ENCODE assay signal across 23 cellular contexts in genomic region chr17:78499715-78500540, GRCh38.
"Had no signal": no experiment of that assay in that cellular context is flagged by ENCODE, and none has a peak within 500 bp of the region (broad histone marks: within the 10 kb centered on the region; RNA-seq: fewer than 3 reads in every experiment).

No MANE protein-coding gene starts in this region.

- H3K9ac ChIP-seq: neural progenitor cell had no signal

- DNase-seq: colonic mucosa; effector memory CD8-positive, alpha-beta T cell; hypothalamus; immature natural killer cell; left cardiac atrium; left lung; mesendoderm; midbrain; naive thymus-derived CD4-positive, alpha-beta T cell; nucleus accumbens; ovary; psoas muscle; spleen; stimulated activated CD4-positive, alpha-beta T cell treated with anti-CD3 and anti-CD28 coated beads, Interleukin-4, amount 100 ng/mL, for 4 hours; stimulated activated naive CD8-positive, alpha-beta T cell treated with anti-CD3 and anti-CD28 coated beads, Interleukin-15, Interleukin-2, amounts not matched to agents 100 U/mL and 50 U/mL, for 24 hours; transverse colon had no signal

- FAIRE-seq: frontal cortex had no signal

- H3K27ac ChIP-seq: colonic mucosa, left lung, neural progenitor cell, ovary, psoas muscle, spleen, suprapubic skin, transverse colon, vagina had no signal

- H3K27ac Mint-ChIP-seq: effector memory CD8-positive, alpha-beta T cell; immature natural killer cell; nephron; neural progenitor cell; stimulated activated memory B cell treated with anti-CD40 and anti-IgM and Interleukin-4, amounts not matched to agents 10 μg/mL and 1 μg/mL and 100 μg/mL, for 72 hours had no signal

- H3K4me3 Mint-ChIP-seq: effector memory CD8-positive, alpha-beta T cell; immature natural killer cell; naive thymus-derived CD4-positive, alpha-beta T cell; nephron; neural progenitor cell; stimulated activated memory B cell treated with anti-CD40 and anti-IgM and Interleukin-4, amounts not matched to agents 10 μg/mL and 1 μg/mL and 100 μg/mL, for 72 hours had no signal

- H3K4me1 Mint-ChIP-seq: immature natural killer cell, nephron had no signal

- H3K9me3 Mint-ChIP-seq: effector memory CD8-positive, alpha-beta T cell; immature natural killer cell; naive thymus-derived CD4-positive, alpha-beta T cell; nephron; neural progenitor cell; stimulated activated memory B cell treated with anti-CD40 and anti-IgM and Interleukin-4, amounts not matched to agents 10 μg/mL and 1 μg/mL and 100 μg/mL, for 72 hours had no signal

- H3K27me3 ChIP-seq: colonic mucosa, left lung, neural progenitor cell, ovary, suprapubic skin, vagina had no signal

- H3K4me1 ChIP-seq: colonic mucosa, neural progenitor cell, psoas muscle, suprapubic skin, transverse colon, vagina had no signal

- ATAC-seq: effector memory CD8-positive, alpha-beta T cell; left cardiac atrium; left lung; naive thymus-derived CD4-positive, alpha-beta T cell; psoas muscle; stimulated activated memory B cell treated with anti-CD40 and anti-IgM and Interleukin-4, amounts not matched to agents 10 μg/mL and 1 μg/mL and 100 μg/mL, for 72 hours; stimulated activated naive CD8-positive, alpha-beta T cell treated with anti-CD3 and anti-CD28 coated beads, Interleukin-15, Interleukin-2, amounts not matched to agents 100 U/mL and 50 U/mL, for 24 hours had no signal

- H3K4me3 ChIP-seq: colonic mucosa, left lung, neural progenitor cell, ovary, psoas muscle, skin epidermis, spleen, suprapubic skin, transverse colon, vagina had no signal

- H3K4me2 ChIP-seq: neural progenitor cell had no signal

- H3K9me3 ChIP-seq: colonic mucosa, left lung, ovary, psoas muscle, spleen, suprapubic skin, transverse colon, vagina had no signal

- H3K36me3 ChIP-seq: colonic mucosa, left lung, neural progenitor cell, ovary, spleen, suprapubic skin, transverse colon, vagina had no signal
